Comparison of ENCODE assay signal across 8 cellular contexts in the genomic region with DNA sequence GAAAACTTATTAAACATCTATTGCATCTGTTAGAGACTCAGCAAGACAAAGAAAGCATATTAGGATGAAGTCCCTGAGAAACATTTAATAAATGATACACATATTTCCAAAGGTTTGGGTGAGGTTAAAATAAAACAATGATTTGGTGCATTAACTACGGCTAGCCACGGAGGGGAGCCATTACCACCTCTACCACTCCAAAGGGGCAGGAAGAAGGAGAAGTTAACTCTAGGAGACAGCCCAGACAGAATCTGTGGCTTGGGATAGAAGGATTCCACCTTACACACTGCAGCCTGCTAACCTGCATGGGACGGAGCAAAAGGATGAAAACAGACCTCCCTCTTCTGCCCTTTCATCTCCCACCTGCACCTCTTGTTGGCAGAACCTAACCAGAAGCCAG.
DNase-seq lines count a peak whose midpoint lies in the region; ATAC-seq and TF ChIP-seq lines count a peak whose summit lies in the region.

No MANE protein-coding gene starts in this region.

- H3K4me3 ChIP-seq in epithelial cell of esophagus (ENCODE audit: low read length) = no peak overlapping the region

- ATAC-seq in HG02798 (IDR thresholded peaks at IDR 0.05; ENCODE audit: poor library complexity, unreplicated experiment) (peak; percentile 70), HG02981 (IDR thresholded peaks at IDR 0.05; ENCODE audit: unreplicated experiment) (no peak)

- peak; percentile 81 for TF ChIP-seq CTCF in epithelial cell of esophagus (IDR thresholded peaks at IDR 0.05; ENCODE audit: insufficient read depth, low read depth, low read length, missing control alignments)

- H3K9me3 Mint-ChIP-seq in activated naive CD4-positive, alpha-beta T cell treated with anti-CD3 and anti-CD28 coated beads, Interleukin-2, amount 10 ng/mL, durations not matched to agents 7 days and 5 days = no peaks in the 10 kb centered on the region

- DNase-seq in activated naive CD4-positive, alpha-beta T cell treated with anti-CD3 and anti-CD28 coated beads, Interleukin-2, amount 10 ng/mL, durations not matched to agents 7 days and 5 days = peak; percentile 57
- DNase-seq in activated naive CD4-positive, alpha-beta T cell (lab: John Stamatoyannopoulos, UW) = no peak
- DNase-seq in SK-MEL-5 (ENCODE audit: low read depth, low spot score) (peak; percentile 69), epithelial cell of esophagus (ENCODE audit: low read depth) (peak; percentile 73), myocyte (ENCODE audit: low read depth) (peak; percentile 60), NCI-H2171 treated with DMSO at 0.1 percent for 48 hours (lab: John Stamatoyannopoulos, UW) (no peak)

- H3K4me1 Mint-ChIP-seq in activated naive CD4-positive, alpha-beta T cell treated with anti-CD3 and anti-CD28 coated beads, Interleukin-2, amount 10 ng/mL, durations not matched to agents 7 days and 5 days = peaks cover 15% of the 10 kb centered on the region

- CTCF ChIA-PET in activated naive CD4-positive, alpha-beta T cell treated with anti-CD3 and anti-CD28 coated beads, Interleukin-2, amount 10 ng/mL, durations not matched to agents 7 days and 5 days (lab: Charles Lee) = interaction anchor here (0.6 to 5.7 kb wide), 7 partner anchors 125 to 239 kb away, joined by 3 to 60 read pairs (median 5); no protein-coding TSS in a partner anchor

- H3K27me3 Mint-ChIP-seq in activated naive CD4-positive, alpha-beta T cell treated with anti-CD3 and anti-CD28 coated beads, Interleukin-2, amount 10 ng/mL, durations not matched to agents 7 days and 5 days = peaks cover 3% of the 10 kb centered on the region

- H3K27ac Mint-ChIP-seq in activated naive CD4-positive, alpha-beta T cell treated with anti-CD3 and anti-CD28 coated beads, Interleukin-2, amount 10 ng/mL, durations not matched to agents 7 days and 5 days = no peak overlapping the region

- H3K36me3 Mint-ChIP-seq in activated naive CD4-positive, alpha-beta T cell treated with anti-CD3 and anti-CD28 coated beads, Interleukin-2, amount 10 ng/mL, durations not matched to agents 7 days and 5 days = no peaks in the 10 kb centered on the region

- in situ Hi-C loops in SK-MEL-5 (cut with HindIII; ENCODE audit: low pct_unique_long_range_greater_than_20kb, low sequenced_read_pairs) = no loop called here

- H3K4me3 Mint-ChIP-seq in activated naive CD4-positive, alpha-beta T cell treated with anti-CD3 and anti-CD28 coated beads, Interleukin-2, amount 10 ng/mL, durations not matched to agents 7 days and 5 days = no peak overlapping the region

Comparison
In these comparisons a context has a peak if more than half of its experiments do, and no peak if none do; other contexts are left out.
1. DNase-seq: peak in activated naive CD4-positive, alpha-beta T cell treated with anti-CD3 and anti-CD28 coated beads, Interleukin-2, amount 10 ng/mL, durations not matched to agents 7 days and 5 days (single experiment), SK-MEL-5 (single experiment), epithelial cell of esophagus (single experiment) and myocyte (single experiment); none in activated naive CD4-positive, alpha-beta T cell (0 of 4) and NCI-H2171 treated with DMSO at 0.1 percent for 48 hours (single experiment).